Comparison of ENCODE assay signal across 36 cellular contexts in the genomic region with DNA sequence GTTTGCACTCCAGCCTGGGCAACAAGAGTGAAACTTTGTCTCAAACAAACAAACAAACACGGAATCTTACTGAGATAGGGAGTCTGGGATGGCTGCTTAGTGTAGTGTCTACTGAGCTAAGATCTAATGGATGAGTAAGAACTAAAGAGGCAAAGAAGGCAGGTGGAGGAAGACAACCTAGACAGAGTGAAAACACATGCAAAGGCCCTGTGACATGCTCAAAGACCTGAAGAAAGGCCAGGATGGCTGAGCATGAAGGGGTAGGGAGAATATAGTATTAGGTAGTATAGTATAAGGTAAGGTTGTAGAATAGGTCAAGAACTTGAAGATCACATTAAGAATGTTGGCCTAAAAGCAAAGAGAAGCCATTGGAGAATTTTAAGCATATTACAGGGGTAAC.
"Had no signal": no experiment of that assay in that cellular context is flagged by ENCODE, and none has a peak within 500 bp of the region (broad histone marks: within the 10 kb centered on the region; RNA-seq: fewer than 3 reads in every experiment).

No MANE protein-coding gene starts in this region.

- H3K27ac Mint-ChIP-seq: activated B cell treated with CpG ODN at 0.5 μM for 24 hours; activated CD4-positive, alpha-beta memory T cell treated with anti-CD3 and anti-CD28 coated beads for 36 hours; activated CD4-positive, alpha-beta T cell treated with anti-CD3 and anti-CD28 coated beads, Interleukin-2, amount 10 ng/mL, durations not matched to agents 24 days and 14 days; activated CD8-positive, alpha-beta T cell treated with anti-CD3 and anti-CD28 coated beads for 36 hours; activated naive CD8-positive, alpha-beta T cell treated with anti-CD3 and anti-CD28 coated beads for 36 hours; activated T-cell treated with anti-CD3 and anti-CD28 coated beads, Interleukin-2, amount 50 U/mL, for 72 hours; activated T-helper 1 cell treated with anti-CD3 and anti-CD28 coated beads, Interleukin-12 subunit alpha, Interleukin-12 subunit beta, Interleukin-2, Interleukin-4 antibody, amounts not matched to agents 30 ng/mL and 10 ng/mL and 1 ng/mL, durations not matched to agents 14 hours and 24 hours and 36 hours; activated T-helper 17 cell treated with anti-CD3 and anti-CD28 coated beads, Interleukin-2, amount 50 U/mL, for 72 hours; T-helper 1 cell treated with Interleukin-12 subunit alpha and Interleukin-12 subunit beta and Interleukin-4 antibody, amounts not matched to agents 30 μg/mL and 1 μg/mL, for 36 hours; T-helper 2 cell treated with Interferon-gamma antibody and Interleukin-4, amounts not matched to agents 5 μg/mL and 100 μg/mL, for 36 hours had no signal

- FAIRE-seq: astrocyte, TTC549 had no signal

- H3K4me3 ChIP-seq: adrenal gland, body of pancreas, breast epithelium had no signal

- H3K4me3 Mint-ChIP-seq: activated B cell treated with CpG ODN at 0.5 μM for 24 hours; activated CD4-positive, alpha-beta memory T cell treated with anti-CD3 and anti-CD28 coated beads for 36 hours; activated CD4-positive, alpha-beta T cell treated with anti-CD3 and anti-CD28 coated beads, Interleukin-2, amount 10 ng/mL, durations not matched to agents 24 days and 14 days; activated CD8-positive, alpha-beta T cell treated with anti-CD3 and anti-CD28 coated beads for 36 hours; activated naive CD4-positive, alpha-beta T cell treated with anti-CD3 and anti-CD28 coated beads for 36 hours; activated naive CD8-positive, alpha-beta T cell treated with anti-CD3 and anti-CD28 coated beads for 36 hours; activated T-cell treated with anti-CD3 and anti-CD28 coated beads, Interleukin-2, amount 50 U/mL, for 4 hours; activated T-cell treated with anti-CD3 and anti-CD28 coated beads, Interleukin-2, amount 50 U/mL, for 72 hours; activated T-helper 1 cell treated with anti-CD3 and anti-CD28 coated beads, Interleukin-12 subunit alpha, Interleukin-12 subunit beta, Interleukin-2, Interleukin-4 antibody, amounts not matched to agents 30 ng/mL and 10 ng/mL and 1 ng/mL, durations not matched to agents 14 hours and 24 hours and 36 hours; activated T-helper 17 cell treated with anti-CD3 and anti-CD28 coated beads, Interleukin-2, amount 50 U/mL, for 72 hours; T-helper 1 cell treated with Interleukin-12 subunit alpha and Interleukin-12 subunit beta and Interleukin-4 antibody, amounts not matched to agents 30 μg/mL and 1 μg/mL, for 36 hours; T-helper 2 cell treated with Interferon-gamma antibody and Interleukin-4, amounts not matched to agents 5 μg/mL and 100 μg/mL, for 36 hours had no signal

- H3K27ac ChIP-seq: adrenal gland, brain microvascular endothelial cell, breast epithelium, VCaP had no signal

- H3K36me3 ChIP-seq: adrenal gland, brain microvascular endothelial cell, breast epithelium had no signal

- H3K9me3 ChIP-seq: adrenal gland, body of pancreas, breast epithelium had no signal

- H3K27me3 Mint-ChIP-seq: activated B cell treated with CpG ODN at 0.5 μM for 24 hours; activated CD4-positive, alpha-beta memory T cell treated with anti-CD3 and anti-CD28 coated beads for 36 hours; activated CD4-positive, alpha-beta T cell treated with anti-CD3 and anti-CD28 coated beads, Interleukin-2, amount 10 ng/mL, durations not matched to agents 24 days and 14 days; activated CD8-positive, alpha-beta T cell treated with anti-CD3 and anti-CD28 coated beads for 36 hours; activated naive CD8-positive, alpha-beta T cell treated with anti-CD3 and anti-CD28 coated beads for 36 hours; activated T-helper 17 cell treated with anti-CD3 and anti-CD28 coated beads, Interleukin-2, amount 50 U/mL, for 72 hours had no signal

- DNase-seq: activated B cell treated with CpG ODN at 0.5 μM for 24 hours; activated CD4-positive, alpha-beta memory T cell treated with anti-CD3 and anti-CD28 coated beads for 36 hours; activated CD4-positive, alpha-beta T cell treated with anti-CD3 and anti-CD28 coated beads for 4 hours; activated CD4-positive, alpha-beta T cell treated with anti-CD3 and anti-CD28 coated beads, Interleukin-2, amount 10 ng/mL, durations not matched to agents 24 days and 14 days; activated CD4-positive, alpha-beta T cell treated with anti-CD3 and anti-CD28 coated beads, Interleukin-2, amount 50 U/mL, for 1 hour; activated CD4-positive, alpha-beta T cell treated with anti-CD3 and anti-CD28 coated beads, Interleukin-2, amount 50 U/mL, for 4 hours; activated CD4-positive, CD25-positive, alpha-beta regulatory T cell treated with anti-CD3 and anti-CD28 coated beads, Interleukin-2, amount 50 U/mL, for 72 hours; activated CD8-positive, alpha-beta memory T cell treated with anti-CD3 and anti-CD28 coated beads, Interleukin-2, amount 50 U/mL, for 4 hours; activated CD8-positive, alpha-beta T cell treated with anti-CD3 and anti-CD28 coated beads for 36 hours; activated effector memory CD4-positive, alpha-beta T cell treated with anti-CD3 and anti-CD28 coated beads, Interleukin-2, amount 50 U/mL, for 16 hours; activated gamma-delta T cell treated with Interleukin-2 at 50 U/mL for 16 hours; activated naive CD4-positive, alpha-beta T cell; activated naive CD4-positive, alpha-beta T cell treated with anti-CD3 and anti-CD28 coated beads for 36 hours; activated naive CD4-positive, alpha-beta T cell treated with anti-CD3 and anti-CD28 coated beads, Interleukin-2, amount 50 U/mL, for 16 hours; activated naive CD8-positive, alpha-beta T cell treated with anti-CD3 and anti-CD28 coated beads for 36 hours; activated T-cell treated with anti-CD3 and anti-CD28 coated beads for 4 hours; activated T-cell treated with anti-CD3 and anti-CD28 coated beads, Interleukin-2, amount 50 U/mL, for 1 hour; activated T-cell treated with anti-CD3 and anti-CD28 coated beads, Interleukin-2, amount 50 U/mL, for 4 hours; activated T-cell treated with anti-CD3 and anti-CD28 coated beads, Interleukin-2, amount 50 U/mL, for 72 hours; adrenal gland; amniotic stem cell; aorta; body of pancreas; brain microvascular endothelial cell; central memory CD4-positive, alpha-beta T cell; T-helper 1 cell; T-helper 9 cell had no signal

- H3K36me3 Mint-ChIP-seq: activated CD4-positive, alpha-beta memory T cell treated with anti-CD3 and anti-CD28 coated beads for 36 hours had no signal

- H3K27me3 ChIP-seq: adrenal gland, body of pancreas, brain microvascular endothelial cell, breast epithelium had no signal

- ATAC-seq: activated CD8-positive, alpha-beta T cell treated with anti-CD3 and anti-CD28 coated beads for 36 hours; activated naive CD4-positive, alpha-beta T cell treated with anti-CD3 and anti-CD28 coated beads, Interleukin-2, amount 50 U/mL, for 72 hours; activated T-cell treated with anti-CD3 and anti-CD28 coated beads, Interleukin-2, amount 50 U/mL, for 4 hours; activated T-cell treated with anti-CD3 and anti-CD28 coated beads, Interleukin-2, amount 50 U/mL, for 72 hours; activated T-helper 17 cell treated with anti-CD3 and anti-CD28 coated beads, Interleukin-2, amount 50 U/mL, for 72 hours; body of pancreas had no signal

- H3K9me3 Mint-ChIP-seq: activated B cell treated with CpG ODN at 0.5 μM for 24 hours; activated CD4-positive, alpha-beta memory T cell treated with anti-CD3 and anti-CD28 coated beads for 36 hours; activated CD8-positive, alpha-beta T cell treated with anti-CD3 and anti-CD28 coated beads for 36 hours; activated naive CD4-positive, alpha-beta T cell treated with anti-CD3 and anti-CD28 coated beads for 36 hours; activated naive CD8-positive, alpha-beta T cell treated with anti-CD3 and anti-CD28 coated beads for 36 hours; activated T-cell treated with anti-CD3 and anti-CD28 coated beads, Interleukin-2, amount 50 U/mL, for 4 hours; activated T-helper 1 cell treated with anti-CD3 and anti-CD28 coated beads, Interleukin-12 subunit alpha, Interleukin-12 subunit beta, Interleukin-2, Interleukin-4 antibody, amounts not matched to agents 30 ng/mL and 10 ng/mL and 1 ng/mL, durations not matched to agents 14 hours and 24 hours and 36 hours; activated T-helper 17 cell treated with anti-CD3 and anti-CD28 coated beads, Interleukin-2, amount 50 U/mL, for 72 hours; T-helper 1 cell treated with Interleukin-12 subunit alpha and Interleukin-12 subunit beta and Interleukin-4 antibody, amounts not matched to agents 30 μg/mL and 1 μg/mL, for 36 hours; T-helper 2 cell treated with Interferon-gamma antibody and Interleukin-4, amounts not matched to agents 5 μg/mL and 100 μg/mL, for 36 hours had no signal
